In the genomic region with DNA sequence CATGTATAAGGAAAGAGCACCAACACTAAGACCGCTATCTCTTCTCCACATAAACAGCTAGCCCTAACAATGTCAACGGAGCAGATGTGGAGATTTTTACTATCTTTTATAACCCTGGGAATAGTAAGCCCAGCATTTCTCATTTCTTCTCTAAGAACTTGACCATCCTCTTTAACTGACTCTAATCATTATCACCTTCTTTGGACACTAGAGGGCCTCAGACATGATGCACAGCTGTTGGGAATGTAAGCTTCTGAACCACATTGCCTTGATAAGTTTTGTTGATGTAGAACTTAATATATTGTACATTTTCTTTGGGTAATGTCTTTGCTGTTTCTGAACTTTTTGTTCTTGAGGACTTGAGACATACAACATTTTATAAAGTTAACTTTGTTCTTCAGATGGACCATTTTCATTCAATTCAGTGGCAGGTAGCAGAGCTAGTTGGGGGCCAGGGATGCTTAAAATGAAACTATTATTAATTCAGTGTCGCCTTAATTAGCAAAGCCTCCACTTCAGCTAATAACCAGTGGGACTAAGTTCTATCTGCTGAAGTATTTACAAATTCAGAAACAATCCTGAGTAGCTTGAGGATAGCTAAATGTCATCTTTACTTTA, we compare ENCODE assay signal across 8 cellular contexts. TPM values are rescaled to one million over a fixed set of nuclear protein-coding genes. Genes with fewer than 3 reads are reported as not detected.
A peak's percentile ranks its signal among the peaks of the same experiment; 100 is the strongest.
DNase-seq lines count a peak whose midpoint lies in the region; ATAC-seq and TF ChIP-seq lines count a peak whose summit lies in the region.

No MANE protein-coding gene starts in this region.

- peaks cover 52% of the 10 kb centered on the region for H3K36me3 Mint-ChIP-seq in activated CD8-positive, alpha-beta T cell treated with anti-CD3 and anti-CD28 coated beads, Interleukin-2, amount 10 ng/mL, durations not matched to agents 7 days and 5 days (ENCODE audit: low read depth)
- peaks cover 71% of the 10 kb centered on the region for H3K36me3 Mint-ChIP-seq in stimulated activated effector memory CD8-positive, alpha-beta T cell treated with anti-CD3 and anti-CD28 coated beads, Interleukin-12 subunit alpha, Interleukin-12 subunit beta, amount 100 ng/mL, for 72 hours

- H3K27ac ChIP-seq in C4-2B, result no peak overlapping the region

- H3K4me1 Mint-ChIP-seq in activated CD8-positive, alpha-beta T cell treated with anti-CD3 and anti-CD28 coated beads, Interleukin-2, amount 10 ng/mL, durations not matched to agents 7 days and 5 days (ENCODE audit: low read depth), result peaks cover 28% of the 10 kb centered on the region
- peaks cover 43% of the 10 kb centered on the region for H3K4me1 Mint-ChIP-seq in stimulated activated effector memory CD8-positive, alpha-beta T cell treated with anti-CD3 and anti-CD28 coated beads, Interleukin-12 subunit alpha, Interleukin-12 subunit beta, amount 100 ng/mL, for 72 hours

- H3K27me3 Mint-ChIP-seq in activated CD8-positive, alpha-beta T cell treated with anti-CD3 and anti-CD28 coated beads, Interleukin-2, amount 10 ng/mL, durations not matched to agents 7 days and 5 days (ENCODE audit: low read depth), result no peaks in the 10 kb centered on the region

- intact Hi-C loops in left ventricle myocardium superior (cut with micrococcal nuclease), result no loop called here

- CTCF ChIA-PET in activated CD8-positive, alpha-beta T cell treated with anti-CD3 and anti-CD28 coated beads, Interleukin-2, amount 10 ng/mL, durations not matched to agents 7 days and 5 days (lab: Charles Lee), result interaction anchor here (0.7 to 20.7 kb wide), 29 partner anchors 10 to 321 kb away, joined by 3 to 351 read pairs (median 4); partner anchors contain the start of genes ABHD10 and TAGLN3

- no peaks in the 10 kb centered on the region for H3K9me3 Mint-ChIP-seq in activated CD8-positive, alpha-beta T cell treated with anti-CD3 and anti-CD28 coated beads, Interleukin-2, amount 10 ng/mL, durations not matched to agents 7 days and 5 days (ENCODE audit: insufficient read depth)
- H3K9me3 Mint-ChIP-seq in stimulated activated effector memory CD8-positive, alpha-beta T cell treated with anti-CD3 and anti-CD28 coated beads, Interleukin-12 subunit alpha, Interleukin-12 subunit beta, amount 100 ng/mL, for 72 hours, result no peaks in the 10 kb centered on the region

- ATAC-seq in GM18861 (IDR thresholded peaks at IDR 0.05; ENCODE audit: unreplicated experiment) (peak; percentile 86), HG02981 (IDR thresholded peaks at IDR 0.05; ENCODE audit: unreplicated experiment) (peak; percentile 94), left ventricle myocardium superior (peak; percentile 82)
- peak; percentile 88 for ATAC-seq in activated CD8-positive, alpha-beta T cell treated with anti-CD3 and anti-CD28 coated beads, Interleukin-2, amount 10 ng/mL, durations not matched to agents 7 days and 5 days
- ATAC-seq in stimulated activated effector memory CD8-positive, alpha-beta T cell treated with anti-CD3 and anti-CD28 coated beads, Interleukin-12 subunit alpha, Interleukin-12 subunit beta, amount 100 ng/mL, for 72 hours, result peak; percentile 57

- DNase-seq in NCI-H2029 treated with DMSO at 0.1 percent for 48 hours (lab: John Stamatoyannopoulos, UW) (peak; percentile 81), left ventricle myocardium superior (no peak), activated gamma-delta T cell treated with Interleukin-2 at 50 U/mL for 16 hours (no peak)
- no peak for DNase-seq in activated CD8-positive, alpha-beta T cell treated with anti-CD3 and anti-CD28 coated beads, Interleukin-2, amount 10 ng/mL, durations not matched to agents 7 days and 5 days
- DNase-seq in stimulated activated effector memory CD8-positive, alpha-beta T cell treated with anti-CD3 and anti-CD28 coated beads, Interleukin-12 subunit alpha, Interleukin-12 subunit beta, amount 100 ng/mL, for 72 hours (ENCODE audit: low spot score in 2 of 2), result no peak

- POLR2A ChIA-PET in activated CD8-positive, alpha-beta T cell treated with anti-CD3 and anti-CD28 coated beads, Interleukin-2, amount 10 ng/mL, durations not matched to agents 7 days and 5 days (lab: Charles Lee), result interaction anchor here (1.0 to 1.2 kb wide), 2 partner anchors 10 to 24 kb away, joined by 3 to 9 read pairs; partner anchors contain the start of gene ABHD10

- no peak overlapping the region for H3K27ac Mint-ChIP-seq in activated CD8-positive, alpha-beta T cell treated with anti-CD3 and anti-CD28 coated beads, Interleukin-2, amount 10 ng/mL, durations not matched to agents 7 days and 5 days
- H3K27ac Mint-ChIP-seq in stimulated activated effector memory CD8-positive, alpha-beta T cell treated with anti-CD3 and anti-CD28 coated beads, Interleukin-12 subunit alpha, Interleukin-12 subunit beta, amount 100 ng/mL, for 72 hours, result no peak overlapping the region

- peak; percentile 83 for TF ChIP-seq CTCF in C4-2B (conservative IDR thresholded peaks at IDR 0.05)

- H3K4me3 Mint-ChIP-seq in activated CD8-positive, alpha-beta T cell treated with anti-CD3 and anti-CD28 coated beads, Interleukin-2, amount 10 ng/mL, durations not matched to agents 7 days and 5 days, result no peak overlapping the region
- H3K4me3 Mint-ChIP-seq in stimulated activated effector memory CD8-positive, alpha-beta T cell treated with anti-CD3 and anti-CD28 coated beads, Interleukin-12 subunit alpha, Interleukin-12 subunit beta, amount 100 ng/mL, for 72 hours, result no peak overlapping the region

RNA-seq across cellular contexts. Expression of gene TAGLN3, which starts 9.6 kb away (rescaled TPM):
- total RNA-seq in activated CD8-positive, alpha-beta T cell treated with anti-CD3 and anti-CD28 coated beads, Interleukin-2, amount 10 ng/mL, durations not matched to agents 7 days and 5 days, result not detected
- total RNA-seq in left ventricle myocardium superior, result not detected

RNA-seq across cellular contexts. Expression of gene ABHD10, which starts 10.3 kb away (rescaled TPM):
- total RNA-seq in activated CD8-positive, alpha-beta T cell treated with anti-CD3 and anti-CD28 coated beads, Interleukin-2, amount 10 ng/mL, durations not matched to agents 7 days and 5 days, result 10 to 100 TPM; 36.3 to 43.7 TPM
- 55.9 TPM for total RNA-seq in left ventricle myocardium superior

RNA-seq across cellular contexts. Expression of gene TMPRSS7, which starts 45.4 kb away (rescaled TPM):
- not detected for total RNA-seq in activated CD8-positive, alpha-beta T cell treated with anti-CD3 and anti-CD28 coated beads, Interleukin-2, amount 10 ng/mL, durations not matched to agents 7 days and 5 days
- total RNA-seq in left ventricle myocardium superior, result not detected
